ENCODE assay signal across 8 cellular contexts in the genomic region with DNA sequence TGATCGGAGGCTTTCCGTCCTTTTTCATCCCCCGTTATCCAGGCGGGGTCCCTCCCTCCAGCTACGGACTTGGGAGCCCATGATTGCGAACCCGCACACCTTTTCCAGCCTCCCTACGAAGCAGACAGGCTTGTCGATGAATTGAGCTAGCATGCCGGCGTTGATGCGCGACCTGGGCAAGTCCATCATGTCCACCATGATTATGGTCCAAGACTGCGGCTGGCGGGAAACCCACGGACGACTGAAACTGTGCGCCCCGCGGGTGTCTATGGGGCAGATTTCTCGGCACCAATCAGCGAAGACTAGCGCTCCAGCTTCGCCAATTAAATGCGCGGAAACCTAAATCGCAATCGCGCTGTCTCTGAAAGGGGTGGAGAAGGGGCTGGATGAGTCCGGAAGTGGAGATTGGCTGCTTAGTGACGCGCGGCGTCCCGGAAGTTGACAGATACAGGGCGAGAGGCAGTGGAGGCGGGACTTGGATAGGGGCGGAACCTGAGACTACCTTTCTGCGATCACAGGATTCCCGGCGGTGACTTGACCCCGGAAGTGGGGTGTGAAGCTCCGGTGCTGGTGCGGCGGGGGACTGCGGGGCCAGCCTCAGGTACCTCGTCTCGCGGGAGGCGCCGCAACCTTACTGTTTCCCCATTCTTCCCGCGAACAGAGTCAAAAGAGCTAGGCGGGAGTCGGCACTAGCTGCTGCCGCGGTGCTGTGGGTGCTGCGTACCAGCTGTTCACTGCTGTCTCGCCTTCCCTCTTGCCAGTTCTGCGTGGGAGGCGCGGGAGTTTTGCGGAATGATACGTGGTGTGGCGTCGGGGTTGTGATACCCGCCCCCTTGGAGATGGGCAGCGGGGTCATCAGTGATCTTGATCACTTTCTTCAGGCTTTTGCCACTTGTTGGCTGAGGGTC. TPM values are rescaled to one million over a fixed set of nuclear protein-coding genes. Genes with fewer than 3 reads are reported as not detected.
DNase-seq lines count a peak whose midpoint lies in the region; ATAC-seq and TF ChIP-seq lines count a peak whose summit lies in the region.

UMAD1 (plus strand) TSS at position 532 of the 908 bp plus-strand sequence. CDS start 32,620 bp downstream, outside the sequence.

- no peaks in the 10 kb centered on the region for H3K27me3 ChIP-seq in PC-3 (ENCODE audit: low read length)

- H4K20me1 ChIP-seq in PC-3 (ENCODE audit: low read length), result no peaks in the 10 kb centered on the region

- H3K4me2 ChIP-seq in PC-3 (ENCODE audit: low read length), result peak within 1 kb of the TSS; percentile 92

- H3K79me2 ChIP-seq in PC-3 (ENCODE audit: low read length), result peaks cover 49% of the 10 kb centered on the region

- H3K4me3 ChIP-seq in PC-3 (ENCODE audit: low read length) (peak within 1 kb of the TSS; percentile 83), mucosa of descending colon (peak within 1 kb of the TSS; percentile 63)

- intact Hi-C loops in PC-3 (cut with micrococcal nuclease) (loop anchor here (1.0 to 5.0 kb wide), 7 partner anchors 40 to 357 kb away; partner anchors contain the start of genes GLCCI1 and MIOS), mucosa of descending colon (cut with DNase I, micrococcal nuclease) (no loop called here)

- DNase-seq in DMS114 treated with DMSO at 0.1 percent for 48 hours (lab: John Stamatoyannopoulos, UW; ENCODE audit: unreplicated experiment) (peak; percentile 99), PC-3 (peak; percentile 99), activated T-cell treated with anti-CD3 and anti-CD28 coated beads for 48 hours (ENCODE audit: low read depth) (peak; percentile 95), epithelial cell of prostate (ENCODE audit: low read depth, low spot score) (peak; percentile 97), mucosa of descending colon (peak; percentile 98 to 99 (median 99))
- peak; percentile 96 for DNase-seq in stimulated activated CD8-positive, alpha-beta memory T cell treated with anti-CD3 and anti-CD28 coated beads, Interleukin-4, amount 100 ng/mL, for 24 hours (ENCODE audit: low read depth)

- POLR2A ChIA-PET in PC-3 (lab: Charles Lee; ENCODE audit: unreplicated experiment), result interaction anchor here (0.6 to 1.0 kb wide), 5 partner anchors 56 to 544 kb away, joined by 3 to 6 read pairs (median 4); no protein-coding TSS in a partner anchor

- H3K4me1 ChIP-seq in PC-3 (ENCODE audit: insufficient read depth, low read length) (peaks cover 20% of the 10 kb centered on the region; the same call in 1 of the 2 replicates), mucosa of descending colon (ENCODE audit: low read depth) (peaks cover 10% of the 10 kb centered on the region)

- H3K9me2 ChIP-seq in PC-3 (replicated peaks; ENCODE audit: low read length), result no peaks in the 10 kb centered on the region

- H3K9ac ChIP-seq in PC-3 (ENCODE audit: low read length), result peak within 1 kb of the TSS; percentile 83

- CTCF ChIA-PET in PC-3 (lab: Charles Lee), result interaction anchor here (0.6 kb wide), 1 partner anchor 550 kb away, joined by 3 read pairs; no protein-coding TSS in a partner anchor

- no TSS peak for BruUV-seq in PC-3 (replicated peaks; lab: Mats Ljungman, UMichigan)

- no peaks in the 10 kb centered on the region for H3K36me3 ChIP-seq in PC-3 (ENCODE audit: low read depth, low read length)
- no peaks in the 10 kb centered on the region for H3K36me3 ChIP-seq in mucosa of descending colon (ENCODE audit: low read depth)

- TF ChIP-seq EP300 in Ishikawa (IDR thresholded peaks at IDR 0.05; ENCODE audit: borderline replicate concordance), result no peak; the same call in 1 of the 2 replicates

- no peak for TF ChIP-seq RAD21 in Ishikawa (IDR thresholded peaks at IDR 0.05; ENCODE audit: low read depth)

- no peaks in the 10 kb centered on the region for H3F3A ChIP-seq in PC-3 (ENCODE audit: low read length, unreplicated experiment)

- H3K9me3 ChIP-seq in PC-3 (ENCODE audit: low read length) (no peaks in the 10 kb centered on the region), mucosa of descending colon (no peaks in the 10 kb centered on the region)

- H2AFZ ChIP-seq in PC-3 (ENCODE audit: low read length), result peak within 1 kb of the TSS; percentile 86

- ATAC-seq in GM21576 (IDR thresholded peaks at IDR 0.05; ENCODE audit: unreplicated experiment) (peak; percentile 97), PC-3 (peak; percentile 96), mucosa of descending colon (peak; percentile 97)

- TF ChIP-seq CTCF in PC-3 (conservative IDR thresholded peaks at IDR 0.05; ENCODE audit: low read depth, low read length) (no peak), mucosa of descending colon (IDR thresholded peaks at IDR 0.05) (peak; percentile 13)

- H3K27ac ChIP-seq in PC-3 (ENCODE audit: low read length) (peak within 1 kb of the TSS; percentile 50), epithelial cell of prostate (peak within 1 kb of the TSS; percentile 77)

TF ChIP-seq in Ishikawa, 13 proteins besides CTCF, POLR2A, EP300 and RAD21:
- TF ChIP-seq CEBPB (IDR thresholded peaks at IDR 0.05) (no peak), TEAD4 (IDR thresholded peaks at IDR 0.05) (peak; percentile 28; the same call in 1 of the 2 replicates), CREB1 (IDR thresholded peaks at IDR 0.05; ENCODE audit: low read depth) (peak; percentile 68), YY1 (IDR thresholded peaks at IDR 0.05; ENCODE audit: low read depth) (peak; percentile 88), TCF12 (IDR thresholded peaks at IDR 0.05; ENCODE audit: low read depth) (peak; percentile 9; the same call in 1 of the 2 replicates), NFIC (IDR thresholded peaks at IDR 0.05) (no peak), EGR1 (IDR thresholded peaks at IDR 0.05) (peak; percentile 95)
- TF ChIP-seq, protein P1, sequence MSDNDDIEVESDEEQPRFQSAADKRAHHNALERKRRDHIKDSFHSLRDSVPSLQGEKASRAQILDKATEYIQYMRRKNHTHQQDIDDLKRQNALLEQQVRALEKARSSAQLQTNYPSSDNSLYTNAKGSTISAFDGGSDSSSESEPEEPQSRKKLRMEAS (IDR thresholded peaks at IDR 0.05), result peak; percentile 56; the same call in 1 of the 2 replicates

RNA-seq across cellular contexts. Expression of gene UMAD1, which starts in this region (rescaled TPM):
- total RNA-seq in PC-3 (2014; rRNA removed) (6.0 and 8.9 TPM in 2 replicates), mucosa of descending colon (10 to 100 TPM; 18.5 to 22.1 (median 18.6) TPM)

Comparison
In these comparisons a context has a peak if more than half of its experiments do, and no peak if none do; other contexts are left out.
1. Peak in every context shown above with its lines: DNase-seq, ATAC-seq, H3K4me3 ChIP-seq and H3K27ac ChIP-seq.